24 cellular contexts compared by ENCODE assay signal in genomic region chr19:16361926-16362325, GRCh38. TPM values are rescaled to one million over a fixed set of nuclear protein-coding genes. Genes with fewer than 3 reads are reported as not detected.
DNase-seq lines count a peak whose midpoint lies in the region; ATAC-seq and TF ChIP-seq lines count a peak whose summit lies in the region.
"Had no signal": no experiment of that assay in that cellular context is flagged by ENCODE, and none has a peak within 500 bp of the region (broad histone marks: within the 10 kb centered on the region; RNA-seq: fewer than 3 reads in every experiment).

No MANE protein-coding gene starts in this region.

- no peaks in the 10 kb centered on the region for H3K27me3 Mint-ChIP-seq in CD4-positive, alpha-beta T cell
- H3K27me3 Mint-ChIP-seq in GM23338 (ENCODE audit: insufficient read depth, low read depth, poor library complexity): peaks cover 16% of the 10 kb centered on the region
- H3K27me3 Mint-ChIP-seq: stimulated activated memory B cell treated with anti-CD40 and anti-IgM and Interleukin-4, amounts not matched to agents 10 μg/mL and 1 μg/mL and 100 μg/mL, for 72 hours had no signal

- no peak overlapping the region for H3K4me2 ChIP-seq in GM23338

- TF ChIP-seq POLR2A in esophagus muscularis mucosa (IDR thresholded peaks at IDR 0.05; ENCODE audit: low read depth) (no peak), prostate gland (IDR thresholded peaks at IDR 0.05) (no peak)

- H3F3A ChIP-seq in GM23338 (replicated peaks; ENCODE audit: low read depth): no peaks in the 10 kb centered on the region

- no peak overlapping the region for H3K27ac ChIP-seq in CD4-positive, alpha-beta T cell (ENCODE audit: low read depth, low read length)
- H3K27ac ChIP-seq in GM23338 (ENCODE audit: low read depth) (peak overlapping the region; percentile 63; the same call in 1 of the 2 replicates), esophagus muscularis mucosa (replicated peaks in 1 of 4) (peak overlapping the region; percentile 45 to 69 (median 51)), prostate gland (peak overlapping the region; percentile 26 to 62)
- H3K27ac ChIP-seq: HL-60 had no signal

- H3K79me2 ChIP-seq in GM23338 (replicated peaks; ENCODE audit: insufficient read depth): no peaks in the 10 kb centered on the region

- H3K9me3 ChIP-seq in CD4-positive, alpha-beta T cell (ENCODE audit: control insufficient read depth, low read length): no peaks in the 10 kb centered on the region
- H3K9me3 ChIP-seq in esophagus muscularis mucosa (no peaks in the 10 kb centered on the region), prostate gland (no peaks in the 10 kb centered on the region)
- H3K9me3 ChIP-seq: MG63, transverse colon had no signal

- POLR2A ChIA-PET in CD4-positive, alpha-beta T cell (lab: Charles Lee): interaction anchor here (1.0 to 32.3 kb wide), 4 partner anchors 8 to 176 kb away, joined by 3 to 3819 read pairs (median 74); partner anchors contain the start of genes FAM32A and KLF2

- H3K27me3 ChIP-seq in CD4-positive, alpha-beta T cell (ENCODE audit: control insufficient read depth, insufficient read depth, low read length): no peaks in the 10 kb centered on the region
- H3K27me3 ChIP-seq in GM23338 (ENCODE audit: insufficient read depth): no peaks in the 10 kb centered on the region
- H3K27me3 ChIP-seq in esophagus muscularis mucosa: no peaks in the 10 kb centered on the region
- no peaks in the 10 kb centered on the region for H3K27me3 ChIP-seq in prostate gland (replicated peaks; ENCODE audit: insufficient read depth)
- H3K27me3 ChIP-seq: MG63, transverse colon had no signal

- H3K4me3 ChIP-seq in GM23338 (no peak overlapping the region), esophagus muscularis mucosa (no peak overlapping the region), prostate gland (no peak overlapping the region)
- H3K4me3 ChIP-seq: MG63, transverse colon had no signal

- H3K4me3 Mint-ChIP-seq in CD4-positive, alpha-beta T cell: peak overlapping the region; percentile 55
- no peak overlapping the region for H3K4me3 Mint-ChIP-seq in GM23338
- H3K4me3 Mint-ChIP-seq: activated CD8-positive, alpha-beta T cell treated with anti-CD3 and anti-CD28 coated beads for 36 hours; stimulated activated memory B cell treated with anti-CD40 and anti-IgM and Interleukin-4, amounts not matched to agents 10 μg/mL and 1 μg/mL and 100 μg/mL, for 72 hours had no signal

- H3K36me3 ChIP-seq in GM23338 (ENCODE audit: insufficient read depth): no peaks in the 10 kb centered on the region
- peaks cover 0 to 33% (median 15%) of the 10 kb centered on the region in 4 donors for H3K36me3 ChIP-seq in esophagus muscularis mucosa
- no peaks in the 10 kb centered on the region for H3K36me3 ChIP-seq in prostate gland
- H3K36me3 ChIP-seq: transverse colon had no signal

- H2AFZ ChIP-seq in GM23338: no peak overlapping the region

- peaks cover 7% of the 10 kb centered on the region for H3K36me3 Mint-ChIP-seq in CD4-positive, alpha-beta T cell (ENCODE audit: low read depth)
- peaks cover 5% of the 10 kb centered on the region; the same call in 1 of the 3 replicates for H3K36me3 Mint-ChIP-seq in GM23338 (ENCODE audit: low read depth)

- intact Hi-C loops in CD4-positive, alpha-beta T cell (cut with DNase I, micrococcal nuclease): no loop called here
- intact Hi-C loops in esophagus muscularis mucosa (cut with DNase I): no loop called here
- intact Hi-C loops in prostate gland (cut with DNase I): no loop called here

- ATAC-seq in CD4-positive, alpha-beta T cell (ENCODE audit: poor library complexity): no peak
- ATAC-seq in GM23338 (no peak), GM21423 (IDR thresholded peaks at IDR 0.05; ENCODE audit: unreplicated experiment) (no peak)
- ATAC-seq: activated CD8-positive, alpha-beta T cell treated with anti-CD3 and anti-CD28 coated beads for 36 hours; stimulated activated memory B cell treated with anti-CD40 and anti-IgM and Interleukin-4, amounts not matched to agents 10 μg/mL and 1 μg/mL and 100 μg/mL, for 72 hours had no signal

- CTCF ChIA-PET in CD4-positive, alpha-beta T cell (lab: Charles Lee): interaction anchor here (0.9 to 1.5 kb wide), 4 partner anchors 10 to 34 kb away, joined by 3 to 8 read pairs (median 4); no protein-coding TSS in a partner anchor

- H3K9me3 Mint-ChIP-seq in CD4-positive, alpha-beta T cell: no peaks in the 10 kb centered on the region
- no peaks in the 10 kb centered on the region for H3K9me3 Mint-ChIP-seq in GM23338
- H3K9me3 Mint-ChIP-seq: activated CD8-positive, alpha-beta T cell treated with anti-CD3 and anti-CD28 coated beads for 36 hours; stimulated activated memory B cell treated with anti-CD40 and anti-IgM and Interleukin-4, amounts not matched to agents 10 μg/mL and 1 μg/mL and 100 μg/mL, for 72 hours had no signal

- no peaks in the 10 kb centered on the region for H3K9me2 ChIP-seq in GM23338 (ENCODE audit: insufficient read depth)

- TF ChIP-seq EP300 in esophagus muscularis mucosa (IDR thresholded peaks at IDR 0.05): no peak

- DNase-seq in CD4-positive, alpha-beta T cell: no peak
- DNase-seq in GM23338 (ENCODE audit: low spot score) (no peak), esophagus muscularis mucosa (ENCODE audit: extremely low spot score) (no peak), prostate gland (ENCODE audit: low spot score) (no peak), HuH-7.5 (ENCODE audit: low spot score) (no peak), iPS-NIHi11 (ENCODE audit: low spot score) (no peak)
- DNase-seq: activated CD8-positive, alpha-beta T cell treated with anti-CD3 and anti-CD28 coated beads for 36 hours; activated naive CD4-positive, alpha-beta T cell treated with Interleukin-2 at 50 U/mL for 16 hours; cerebellar nuclear complex; erythroblast; IMR-90; kidney; mammary epithelial cell; MG63; NCI-H146; NCI-H2171; NCI-H526 treated with DMSO at 0.1 percent for 48 hours; posterior cingulate gyrus; Right ventricle myocardium superior; stimulated activated CD4-positive, alpha-beta T cell treated with anti-CD3 and anti-CD28 coated beads, Interleukin-1b, Interleukin-23, amount 100 ng/mL, for 48 hours; transverse colon had no signal

- no peak overlapping the region for H3K27ac Mint-ChIP-seq in CD4-positive, alpha-beta T cell
- peak overlapping the region; percentile 68; the same call in 1 of the 2 replicates for H3K27ac Mint-ChIP-seq in GM23338
- H3K27ac Mint-ChIP-seq: activated CD8-positive, alpha-beta T cell treated with anti-CD3 and anti-CD28 coated beads for 36 hours; stimulated activated memory B cell treated with anti-CD40 and anti-IgM and Interleukin-4, amounts not matched to agents 10 μg/mL and 1 μg/mL and 100 μg/mL, for 72 hours had no signal

- H4K20me1 ChIP-seq in GM23338 (replicated peaks; ENCODE audit: insufficient read depth): no peaks in the 10 kb centered on the region; the same call in 1 of the 2 replicates

- H3K4me1 Mint-ChIP-seq in CD4-positive, alpha-beta T cell (ENCODE audit: low read depth): peaks cover 70% of the 10 kb centered on the region
- peaks cover 21% of the 10 kb centered on the region for H3K4me1 Mint-ChIP-seq in GM23338

- 92% methylated on average over 10 of the region's 10 CpGs for WGBS in esophagus muscularis mucosa
- 59% methylated on average over 10 of the region's 10 CpGs for WGBS in prostate gland

- no peak for TF ChIP-seq CTCF in CD4-positive, alpha-beta T cell (IDR thresholded peaks at IDR 0.05)
- TF ChIP-seq CTCF in GM23338 (conservative IDR thresholded peaks at IDR 0.05; ENCODE audit: low read depth in 2 of 2) (no peak), esophagus muscularis mucosa (IDR thresholded peaks at IDR 0.05) (no peak), prostate gland (IDR thresholded peaks at IDR 0.05) (no peak)

- H3K4me1 ChIP-seq in GM23338 (ENCODE audit: insufficient read depth) (peaks cover 5% of the 10 kb centered on the region; the same call in 1 of the 2 replicates), esophagus muscularis mucosa (peaks cover 3 to 27% (median 7%) of the 10 kb centered on the region in 4 donors), prostate gland (replicated peaks) (peaks cover 5% of the 10 kb centered on the region)

TF ChIP-seq in GM23338, 12 proteins besides CTCF, POLR2A, EP300 and RAD21 (continues in another document):
- no peak for TF ChIP-seq STAT1 (IDR thresholded peaks at IDR 0.05; ENCODE audit: unreplicated experiment)
- TF ChIP-seq JUNB (IDR thresholded peaks at IDR 0.05; ENCODE audit: unreplicated experiment): no peak
- TF ChIP-seq NANOG (IDR thresholded peaks at IDR 0.05; ENCODE audit: borderline replicate concordance): no peak
- no peak for TF ChIP-seq EZH2 (IDR thresholded peaks at IDR 0.05; ENCODE audit: low read depth, unreplicated experiment)

RNA-seq across cellular contexts. Expression of gene KLF2, which starts 37.3 kb away (rescaled TPM):
- 1,000 to 10,000 TPM; 1,201 to 1,291 TPM for total RNA-seq in CD4-positive, alpha-beta T cell
- 0.89 and 0.90 TPM in 2 replicates for total RNA-seq in GM23338 (2014; rRNA removed; shearing (Covaris generic))
- 0.43 TPM in 1 of 2 replicates, not detected in the other for polyA plus RNA-seq in GM23338 (2016; fragmentation: Nextera tagmentation; extraction: Ambion mirVana)
- total RNA-seq in esophagus muscularis mucosa (10 to 100 TPM; 64.9 to 74.1 (median 68.5) TPM), prostate gland (10 to 100 TPM; 19.8 to 24.4 TPM)

Comparison
In these comparisons a context has a peak if more than half of its experiments do, and no peak if none do; other contexts are left out.
1. RNA of gene KLF2, which starts 37.3 kb away (total RNA-seq): 1,201 to 1,291 TPM in CD4-positive, alpha-beta T cell; 64.9 to 74.1 TPM in esophagus muscularis mucosa, 19.8 to 24.4 TPM in prostate gland and 0.89 to 0.90 TPM in GM23338; every median in the first group is over 10 times any median in the second.